ENCODE assay signal across 8 cellular contexts in genomic region chr6:37483917-37484785, GRCh38. TPM values are rescaled to one million over a fixed set of nuclear protein-coding genes. Genes with fewer than 3 reads are reported as not detected.
A peak's percentile ranks its signal among the peaks of the same experiment; 100 is the strongest.
DNase-seq lines count a peak whose midpoint lies in the region; ATAC-seq and TF ChIP-seq lines count a peak whose summit lies in the region.

No MANE protein-coding gene starts in this region.

- H3K4me1 ChIP-seq in gastroesophageal sphincter: no peaks in the 10 kb centered on the region
- H3K4me1 ChIP-seq in prostate gland (replicated peaks): peaks cover 3% of the 10 kb centered on the region

- TF ChIP-seq POLR2A in gastroesophageal sphincter (IDR thresholded peaks at IDR 0.05) (no peak), prostate gland (IDR thresholded peaks at IDR 0.05) (no peak)

- DNase-seq in D341Med (ENCODE audit: low spot score) (peak; percentile 93), RPMI7951 (ENCODE audit: low read depth) (peak; percentile 40), prostate gland (ENCODE audit: low spot score) (peak; percentile 49), NCI-H2029 treated with DMSO at 0.1 percent for 48 hours (lab: John Stamatoyannopoulos, UW) (no peak)
- DNase-seq in activated effector memory CD4-positive, alpha-beta T cell treated with Interleukin-2 at 50 U/mL for 16 hours: peak; percentile 58

- H3K4me3 ChIP-seq in gastroesophageal sphincter (no peak overlapping the region), prostate gland (no peak overlapping the region)

- ATAC-seq in HG02759 (IDR thresholded peaks at IDR 0.05; ENCODE audit: unreplicated experiment) (peak; percentile 55), gastroesophageal sphincter (peak; percentile 42), HG03378 (IDR thresholded peaks at IDR 0.05; ENCODE audit: unreplicated experiment) (no peak)

- TF ChIP-seq CTCF in gastroesophageal sphincter (IDR thresholded peaks at IDR 0.05) (peak in 3 of 4 experiments; percentile 49 to 88 (median 73)), prostate gland (IDR thresholded peaks at IDR 0.05) (peak; percentile 80 to 85 (median 83))

- H3K36me3 ChIP-seq in gastroesophageal sphincter (peaks cover 0 to 72% of the 10 kb centered on the region in 2 donors), prostate gland (no peaks in the 10 kb centered on the region)

- intact Hi-C loops in prostate gland (cut with DNase I): loop anchor here (5.0 kb wide), 1 partner anchor 208 kb away; no protein-coding TSS in a partner anchor

- WGBS in gastroesophageal sphincter (ENCODE audit: low coverage in 1 of 2), 2 donors: 77% methylated on average over 2 of the region's 20 CpGs; no CpG with 5 or more reads in 1 of the 2 donors
- 44% methylated on average over 20 of the region's 20 CpGs for WGBS in prostate gland

- H3K27ac ChIP-seq in gastroesophageal sphincter (no peak overlapping the region), prostate gland (no peak overlapping the region)

- H3K27me3 ChIP-seq in gastroesophageal sphincter (no peaks in the 10 kb centered on the region), prostate gland (replicated peaks; ENCODE audit: insufficient read depth) (no peaks in the 10 kb centered on the region)

- TF ChIP-seq EP300 in gastroesophageal sphincter (IDR thresholded peaks at IDR 0.05): no peak

- H3K9me3 ChIP-seq in gastroesophageal sphincter (no peaks in the 10 kb centered on the region), prostate gland (no peaks in the 10 kb centered on the region)

RNA-seq across cellular contexts. Expression of gene CCDC167, which starts 15.5 kb away (rescaled TPM):
- total RNA-seq in RPMI7951 (2014; rRNA removed; shearing (Covaris generic)): 89.8 and 102 TPM in 2 replicates
- total RNA-seq in gastroesophageal sphincter (10 to 100 TPM; 10.6 to 16.2 (median 14.3) TPM), prostate gland (10 to 100 TPM; 46.9 to 54.6 TPM)

RNA-seq across cellular contexts. Expression of gene CMTR1, which starts 51.1 kb away (rescaled TPM):
- 26.4 and 27.4 TPM in 2 replicates for total RNA-seq in RPMI7951 (2014; rRNA removed; shearing (Covaris generic))
- 10 to 100 TPM; 35.1 to 49.2 (median 41.4) TPM for total RNA-seq in gastroesophageal sphincter
- total RNA-seq in prostate gland: 100 to 1,000 TPM in 1 of 2 donors, 10 to 100 TPM in 1; 28.1 to 147 TPM
